In the genomic region with DNA sequence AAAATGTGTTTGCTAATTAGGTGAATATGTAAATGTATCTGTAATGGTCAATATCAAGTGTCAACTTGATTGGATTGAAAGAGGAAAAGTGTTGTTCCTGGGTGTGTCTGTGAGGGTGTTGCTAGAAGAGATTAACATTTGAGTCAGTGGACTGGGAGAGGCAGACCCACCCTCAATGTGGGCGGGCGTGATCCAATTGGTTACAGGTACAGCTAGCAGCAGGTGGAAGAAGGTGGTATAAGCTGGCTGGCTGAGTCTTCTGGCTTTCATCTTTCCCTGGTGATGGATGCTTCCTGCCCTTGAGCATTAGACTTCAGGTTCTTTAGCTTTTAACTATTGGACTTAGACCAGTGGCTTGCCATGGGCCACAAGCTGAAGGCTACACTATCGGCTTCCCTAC, we compare ENCODE assay signal across 23 cellular contexts.
DNase-seq lines count a peak whose midpoint lies in the region; ATAC-seq and TF ChIP-seq lines count a peak whose summit lies in the region.
"Had no signal": no experiment of that assay in that cellular context is flagged by ENCODE, and none has a peak within 500 bp of the region (broad histone marks: within the 10 kb centered on the region; RNA-seq: fewer than 3 reads in every experiment).

No MANE protein-coding gene starts in this region.

- no peak overlapping the region for H3K4me2 ChIP-seq in GM23338
- H3K4me2 ChIP-seq: BLaER1 had no signal

- H3K4me3 ChIP-seq in GM23338 (no peak overlapping the region), endodermal cell (ENCODE audit: low read length) (no peak overlapping the region), heart left ventricle (no peak overlapping the region)
- H3K4me3 ChIP-seq: BLaER1, GM12878 had no signal

- H3K36me3 Mint-ChIP-seq in GM23338 (ENCODE audit: low read depth) (no peaks in the 10 kb centered on the region), endodermal cell (ENCODE audit: low read depth) (no peaks in the 10 kb centered on the region)
- no peaks in the 10 kb centered on the region for H3K36me3 Mint-ChIP-seq in activated T-cell treated with anti-CD3 and anti-CD28 coated beads, Interleukin-2, amount 50 U/mL, for 72 hours (ENCODE audit: insufficient read depth in 2 of 2)
- H3K36me3 Mint-ChIP-seq: CD14-positive monocyte; CD4-positive, alpha-beta memory T cell; CD4-positive, CD25-positive, alpha-beta regulatory T cell; CD8-positive, alpha-beta memory T cell had no signal

- H3K79me2 ChIP-seq in GM23338 (replicated peaks; ENCODE audit: insufficient read depth) = no peaks in the 10 kb centered on the region

- no peaks in the 10 kb centered on the region for H3K27me3 ChIP-seq in GM23338 (ENCODE audit: insufficient read depth)
- H3K27me3 ChIP-seq in endodermal cell (ENCODE audit: control insufficient read depth, insufficient read depth, low read length, poor library complexity, severe bottlenecking) = no peaks in the 10 kb centered on the region
- no peaks in the 10 kb centered on the region for H3K27me3 ChIP-seq in heart left ventricle
- H3K27me3 ChIP-seq: BE2C, BLaER1 had no signal

- H3K27ac Mint-ChIP-seq in GM23338 = no peak overlapping the region
- H3K27ac Mint-ChIP-seq in endodermal cell = no peak overlapping the region
- H3K27ac Mint-ChIP-seq in activated T-cell treated with anti-CD3 and anti-CD28 coated beads, Interleukin-2, amount 50 U/mL, for 72 hours = no peak overlapping the region
- H3K27ac Mint-ChIP-seq: CD14-positive monocyte; CD4-positive, alpha-beta memory T cell; CD4-positive, CD25-positive, alpha-beta regulatory T cell; CD8-positive, alpha-beta memory T cell had no signal

- peak; percentile 70 for ATAC-seq in GM23338
- no peak for ATAC-seq in activated T-cell treated with anti-CD3 and anti-CD28 coated beads, Interleukin-2, amount 50 U/mL, for 72 hours (replicated peaks in 1 of 2)
- no peak for ATAC-seq in HG02840 (IDR thresholded peaks at IDR 0.05; ENCODE audit: low FRiP score, unreplicated experiment)
- ATAC-seq in heart left ventricle = no peak
- ATAC-seq: GM12878 had no signal

- DNase-seq in GM23338 (ENCODE audit: low spot score) = no peak
- peak; percentile 9 for DNase-seq in SW480 (ENCODE audit: low spot score)
- peak; percentile 65 for DNase-seq in endodermal cell
- DNase-seq in activated T-cell treated with anti-CD3 and anti-CD28 coated beads, Interleukin-2, amount 50 U/mL, for 72 hours = no peak
- DNase-seq in heart left ventricle = no peak
- DNase-seq: 8988T; ACHN; BE2C; C1 segment of cervical spinal cord; CD4-positive, alpha-beta memory T cell; CD4-positive, CD25-positive, alpha-beta regulatory T cell; CD8-positive, alpha-beta memory T cell; COR-L47; DMS 273 treated with DMSO at 0.1 percent for 48 hours; DMS153; DMS79; DND-41; EL; GDM1 had no signal

- TF ChIP-seq CTCF in GM23338 (conservative IDR thresholded peaks at IDR 0.05; ENCODE audit: low read depth in 2 of 2) (no peak), endodermal cell (conservative IDR thresholded peaks at IDR 0.05) (no peak), heart left ventricle (IDR thresholded peaks at IDR 0.05) (no peak)

- H3K36me3 ChIP-seq in GM23338 (ENCODE audit: insufficient read depth) (no peaks in the 10 kb centered on the region), endodermal cell (ENCODE audit: control insufficient read depth, insufficient read depth, low read length) (no peaks in the 10 kb centered on the region), heart left ventricle (no peaks in the 10 kb centered on the region)
- H3K36me3 ChIP-seq: BE2C, BLaER1 had no signal

- no peaks in the 10 kb centered on the region for H3K9me3 ChIP-seq in endodermal cell (ENCODE audit: control insufficient read depth, low read length)
- H3K9me3 ChIP-seq in heart left ventricle = peaks cover 0 to 1% (median 0%) of the 10 kb centered on the region in 12 donors
- H3K9me3 ChIP-seq: BE2C, BLaER1 had no signal

- 94 to 95% methylated on average over 2 to 3 of the region's 3 CpGs for WGBS in endodermal cell (ENCODE audit: insufficient coverage in 1 of 2, insufficient read length in 1 of 2), 2 experiments
- 62 to 92% (median 84%) methylated on average over 3 of the region's 3 CpGs for WGBS in heart left ventricle, 4 donors

- no peak for TF ChIP-seq POLR2A in heart left ventricle (IDR thresholded peaks at IDR 0.05)

- H3K4me3 Mint-ChIP-seq in GM23338 (no peak overlapping the region), endodermal cell (no peak overlapping the region)
- H3K4me3 Mint-ChIP-seq in activated T-cell treated with anti-CD3 and anti-CD28 coated beads, Interleukin-2, amount 50 U/mL, for 72 hours = no peak overlapping the region
- H3K4me3 Mint-ChIP-seq: CD14-positive monocyte; CD4-positive, alpha-beta memory T cell; CD4-positive, CD25-positive, alpha-beta regulatory T cell; CD8-positive, alpha-beta memory T cell had no signal

- H3K27me3 Mint-ChIP-seq in GM23338 (ENCODE audit: insufficient read depth, low read depth, poor library complexity) (peaks cover 3% of the 10 kb centered on the region), endodermal cell (ENCODE audit: insufficient read depth) (no peaks in the 10 kb centered on the region)
- H3K27me3 Mint-ChIP-seq in activated T-cell treated with anti-CD3 and anti-CD28 coated beads, Interleukin-2, amount 50 U/mL, for 72 hours (ENCODE audit: low read depth) = no peaks in the 10 kb centered on the region
- H3K27me3 Mint-ChIP-seq: CD4-positive, alpha-beta memory T cell; CD4-positive, CD25-positive, alpha-beta regulatory T cell; CD8-positive, alpha-beta memory T cell had no signal

- H3K4me1 ChIP-seq in GM23338 (ENCODE audit: insufficient read depth) (peaks cover 1% of the 10 kb centered on the region; the same call in 1 of the 2 replicates), endodermal cell (ENCODE audit: control insufficient read depth, insufficient read depth, low read length) (no peaks in the 10 kb centered on the region), heart left ventricle (no peaks in the 10 kb centered on the region)
- H3K4me1 ChIP-seq: BE2C, BLaER1 had no signal

- H3F3A ChIP-seq in GM23338 (replicated peaks; ENCODE audit: low read depth) = no peaks in the 10 kb centered on the region

- H3K9ac ChIP-seq in endodermal cell (ENCODE audit: extremely low read depth, low read length, poor library complexity, severe bottlenecking) = no peak overlapping the region
- H3K9ac ChIP-seq: BLaER1 had no signal

- H3K9me3 Mint-ChIP-seq in GM23338 (no peaks in the 10 kb centered on the region), endodermal cell (no peaks in the 10 kb centered on the region)
- peaks cover 1% of the 10 kb centered on the region in 2 donors for H3K9me3 Mint-ChIP-seq in activated T-cell treated with anti-CD3 and anti-CD28 coated beads, Interleukin-2, amount 50 U/mL, for 72 hours

- no peak overlapping the region for H2AFZ ChIP-seq in GM23338

- H3K4me1 Mint-ChIP-seq in GM23338 (peaks cover 5% of the 10 kb centered on the region), endodermal cell (peaks cover 7% of the 10 kb centered on the region)
- no peaks in the 10 kb centered on the region for H3K4me1 Mint-ChIP-seq in activated T-cell treated with anti-CD3 and anti-CD28 coated beads, Interleukin-2, amount 50 U/mL, for 72 hours (ENCODE audit: low read depth)
- H3K4me1 Mint-ChIP-seq: CD14-positive monocyte; CD4-positive, alpha-beta memory T cell; CD4-positive, CD25-positive, alpha-beta regulatory T cell; CD8-positive, alpha-beta memory T cell had no signal

- no peaks in the 10 kb centered on the region for H4K20me1 ChIP-seq in GM23338 (replicated peaks; ENCODE audit: insufficient read depth)
- H4K20me1 ChIP-seq: BLaER1 had no signal

- H3K9me2 ChIP-seq in GM23338 (ENCODE audit: insufficient read depth) = no peaks in the 10 kb centered on the region

- no peak overlapping the region for H3K27ac ChIP-seq in GM23338 (ENCODE audit: low read depth)
- H3K27ac ChIP-seq in endodermal cell (ENCODE audit: low read depth, low read length) = no peak overlapping the region
- no peak overlapping the region for H3K27ac ChIP-seq in heart left ventricle
- H3K27ac ChIP-seq: BLaER1 had no signal

- intact Hi-C loops in heart left ventricle (cut with DNase I) = no loop called here

TF ChIP-seq in GM23338, 12 proteins besides CTCF, POLR2A, EP300 and RAD21 (continues in another document):
- TF ChIP-seq NANOG (IDR thresholded peaks at IDR 0.05; ENCODE audit: borderline replicate concordance) = no peak
- TF ChIP-seq EZH2 (IDR thresholded peaks at IDR 0.05; ENCODE audit: low read depth, unreplicated experiment) = no peak
- no peak for TF ChIP-seq POLR2AphosphoS5 (IDR thresholded peaks at IDR 0.05; ENCODE audit: low read depth)
- TF ChIP-seq EZH2phosphoT487 (IDR thresholded peaks at IDR 0.05; ENCODE audit: unreplicated experiment) = no peak
- TF ChIP-seq CREB1 (CRISPR knock-in tag; IDR thresholded peaks at IDR 0.05; ENCODE audit: low read depth) = no peak
- TF ChIP-seq ZNF114 (CRISPR knock-in tag; IDR thresholded peaks at IDR 0.05) = no peak
- no peak for TF ChIP-seq ZNF331 (CRISPR knock-in tag; IDR thresholded peaks at IDR 0.05; ENCODE audit: low read depth)
- TF ChIP-seq, protein P1, sequence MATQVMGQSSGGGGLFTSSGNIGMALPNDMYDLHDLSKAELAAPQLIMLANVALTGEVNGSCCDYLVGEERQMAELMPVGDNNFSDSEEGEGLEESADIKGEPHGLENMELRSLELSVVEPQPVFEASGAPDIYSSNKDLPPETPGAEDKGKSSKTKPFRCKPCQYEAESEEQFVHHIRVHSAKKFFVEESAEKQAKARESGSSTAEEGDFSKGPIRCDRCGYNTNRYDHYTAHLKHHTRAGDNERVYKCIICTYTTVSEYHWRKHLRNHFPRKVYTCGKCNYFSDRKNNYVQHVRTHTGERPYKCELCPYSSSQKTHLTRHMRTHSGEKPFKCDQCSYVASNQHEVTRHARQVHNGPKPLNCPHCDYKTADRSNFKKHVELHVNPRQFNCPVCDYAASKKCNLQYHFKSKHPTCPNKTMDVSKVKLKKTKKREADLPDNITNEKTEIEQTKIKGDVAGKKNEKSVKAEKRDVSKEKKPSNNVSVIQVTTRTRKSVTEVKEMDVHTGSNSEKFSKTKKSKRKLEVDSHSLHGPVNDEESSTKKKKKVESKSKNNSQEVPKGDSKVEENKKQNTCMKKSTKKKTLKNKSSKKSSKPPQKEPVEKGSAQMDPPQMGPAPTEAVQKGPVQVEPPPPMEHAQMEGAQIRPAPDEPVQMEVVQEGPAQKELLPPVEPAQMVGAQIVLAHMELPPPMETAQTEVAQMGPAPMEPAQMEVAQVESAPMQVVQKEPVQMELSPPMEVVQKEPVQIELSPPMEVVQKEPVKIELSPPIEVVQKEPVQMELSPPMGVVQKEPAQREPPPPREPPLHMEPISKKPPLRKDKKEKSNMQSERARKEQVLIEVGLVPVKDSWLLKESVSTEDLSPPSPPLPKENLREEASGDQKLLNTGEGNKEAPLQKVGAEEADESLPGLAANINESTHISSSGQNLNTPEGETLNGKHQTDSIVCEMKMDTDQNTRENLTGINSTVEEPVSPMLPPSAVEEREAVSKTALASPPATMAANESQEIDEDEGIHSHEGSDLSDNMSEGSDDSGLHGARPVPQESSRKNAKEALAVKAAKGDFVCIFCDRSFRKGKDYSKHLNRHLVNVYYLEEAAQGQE (IDR thresholded peaks at IDR 0.05; ENCODE audit: unreplicated experiment) = no peak

Comparison
In these comparisons a context has a peak if more than half of its experiments do, and no peak if none do; other contexts are left out.
1. DNase-seq: peak in SW480 (single experiment) and endodermal cell (single experiment); none in GM23338 (single experiment), activated T-cell treated with anti-CD3 and anti-CD28 coated beads, Interleukin-2, amount 50 U/mL, for 72 hours (0 of 2) and heart left ventricle (0 of 5).